Comparison of ENCODE assay signal across 18 cellular contexts in genomic region chr3:127700406-127700805, GRCh38. TPM values are rescaled to one million over a fixed set of nuclear protein-coding genes. Genes with fewer than 3 reads are reported as not detected.
DNase-seq lines count a peak whose midpoint lies in the region; ATAC-seq and TF ChIP-seq lines count a peak whose summit lies in the region.
"Had no signal": no experiment of that assay in that cellular context is flagged by ENCODE, and none has a peak within 500 bp of the region (broad histone marks: within the 10 kb centered on the region; RNA-seq: fewer than 3 reads in every experiment).

No MANE protein-coding gene starts in this region.

- H3K36me3 ChIP-seq in right atrium auricular region, result peaks cover 4% of the 10 kb centered on the region
- H3K36me3 ChIP-seq: thyroid gland had no signal

- no peak overlapping the region for H3K4me3 ChIP-seq in right atrium auricular region
- H3K4me3 ChIP-seq: coronary artery, GM23248, thyroid gland had no signal

- H3K36me3 Mint-ChIP-seq in CD14-positive monocyte (peaks cover 0 to 2% of the 10 kb centered on the region in 2 donors), brain (peaks cover 17% of the 10 kb centered on the region), progenitor cell of endocrine pancreas (ENCODE audit: insufficient read depth) (no peaks in the 10 kb centered on the region)

- ATAC-seq in GM21390 (IDR thresholded peaks at IDR 0.05; ENCODE audit: unreplicated experiment) (no peak), GM21576 (IDR thresholded peaks at IDR 0.05; ENCODE audit: unreplicated experiment) (no peak)

- H3K27me3 Mint-ChIP-seq in CD14-positive monocyte (ENCODE audit: low read depth in 3 of 3) (peaks cover 0 to 1% (median 0%) of the 10 kb centered on the region in 3 donors), brain (peaks cover 7% of the 10 kb centered on the region), progenitor cell of endocrine pancreas (peaks cover 8% of the 10 kb centered on the region)

- no peak overlapping the region for H3K27ac Mint-ChIP-seq in CD14-positive monocyte
- peak overlapping the region in 3 of 5 experiments; percentile 63 to 95 (median 87) for H3K27ac Mint-ChIP-seq in brain
- no peak overlapping the region for H3K27ac Mint-ChIP-seq in progenitor cell of endocrine pancreas
- H3K27ac Mint-ChIP-seq: activated CD4-positive, alpha-beta T cell treated with anti-CD3 and anti-CD28 coated beads, Interleukin-2, amount 10 ng/mL, durations not matched to agents 24 days and 14 days had no signal

- H3K27me3 ChIP-seq in right atrium auricular region, result no peaks in the 10 kb centered on the region
- H3K27me3 ChIP-seq: thyroid gland had no signal

- intact Hi-C loops in CD14-positive monocyte (cut with micrococcal nuclease), result no loop called here

- H3K27ac ChIP-seq in right atrium auricular region, result peak overlapping the region; percentile 88 to 90
- H3K27ac ChIP-seq: GM23248, parathyroid adenoma had no signal

- no peaks in the 10 kb centered on the region for H3K9me3 ChIP-seq in right atrium auricular region
- H3K9me3 ChIP-seq: thyroid gland had no signal

- no peak overlapping the region for H3K4me3 Mint-ChIP-seq in CD14-positive monocyte
- H3K4me3 Mint-ChIP-seq in brain, result no peak overlapping the region
- no peak overlapping the region for H3K4me3 Mint-ChIP-seq in progenitor cell of endocrine pancreas (ENCODE audit: low read depth)
- H3K4me3 Mint-ChIP-seq: activated CD4-positive, alpha-beta T cell treated with anti-CD3 and anti-CD28 coated beads, Interleukin-2, amount 10 ng/mL, durations not matched to agents 24 days and 14 days had no signal

- H3K4me1 ChIP-seq in right atrium auricular region, result peaks cover 0 to 70% of the 10 kb centered on the region in 2 donors
- H3K4me1 ChIP-seq: parathyroid adenoma had no signal

- H3K9me3 Mint-ChIP-seq in CD14-positive monocyte (peaks cover 0 to 3% (median 0%) of the 10 kb centered on the region in 7 donors), brain (peaks cover 8 to 18% (median 14%) of the 10 kb centered on the region in 5 experiments), progenitor cell of endocrine pancreas (ENCODE audit: low read depth) (peaks cover 8% of the 10 kb centered on the region)
- H3K9me3 Mint-ChIP-seq: activated CD4-positive, alpha-beta T cell treated with anti-CD3 and anti-CD28 coated beads, Interleukin-2, amount 10 ng/mL, durations not matched to agents 24 days and 14 days had no signal

- DNase-seq in CD14-positive monocyte (ENCODE audit: low spot score), result peak; percentile 22
- no peak for DNase-seq in right atrium auricular region (ENCODE audit: low spot score)
- no peak for DNase-seq in progenitor cell of endocrine pancreas (ENCODE audit: low spot score, unreplicated experiment)
- DNase-seq in DMS153 (lab: John Stamatoyannopoulos, UW), result no peak
- no peak for DNase-seq in activated CD4-positive, alpha-beta T cell treated with anti-CD3 and anti-CD28 coated beads for 48 hours
- DNase-seq: activated CD4-positive, alpha-beta T cell treated with anti-CD3 and anti-CD28 coated beads, Interleukin-2, amount 10 ng/mL, durations not matched to agents 24 days and 14 days; activated gamma-delta T cell treated with Interleukin-2 at 50 U/mL for 16 hours; amniotic stem cell; GM23248; NCI-H187; NCI-H226; RPMI8226; thyroid gland had no signal

- H3K4me1 Mint-ChIP-seq in CD14-positive monocyte (peaks cover 25% of the 10 kb centered on the region), brain (peaks cover 40% of the 10 kb centered on the region), progenitor cell of endocrine pancreas (ENCODE audit: low read depth) (no peaks in the 10 kb centered on the region)

- no peak for TF ChIP-seq CTCF in CD14-positive monocyte (IDR thresholded peaks at IDR 0.05)
- TF ChIP-seq CTCF in brain (conservative IDR thresholded peaks at IDR 0.05), result no peak
- TF ChIP-seq CTCF in right atrium auricular region (IDR thresholded peaks at IDR 0.05), result no peak
- peak; percentile 26 for TF ChIP-seq CTCF in progenitor cell of endocrine pancreas (IDR thresholded peaks at IDR 0.05; ENCODE audit: unreplicated experiment)

RNA-seq across cellular contexts. Expression of gene ABTB1, which starts 27.7 kb away (rescaled TPM):
- polyA plus RNA-seq in CD14-positive monocyte (100 to 1,000 TPM; 107 to 118 TPM), brain (ENCODE audit: insufficient read depth, low read depth, low replicate concordance) (43.7 TPM)
- total RNA-seq in right atrium auricular region (10 to 100 TPM; 14.9 to 16.9 TPM), progenitor cell of endocrine pancreas (10.6 and 12.2 TPM in 2 replicates)

Comparison
In these comparisons a context has a peak if more than half of its experiments do, and no peak if none do; other contexts are left out.
1. H3K27ac Mint-ChIP-seq: peak in brain (3 of 5); none in CD14-positive monocyte (0 of 7) and progenitor cell of endocrine pancreas (single experiment).